In genomic region chr15:100918034-100918689, GRCh38 we compare ENCODE assay signal across 8 cellular contexts.
DNase-seq lines count a peak whose midpoint lies in the region; ATAC-seq and TF ChIP-seq lines count a peak whose summit lies in the region.

No MANE protein-coding gene starts in this region.

- DNase-seq in NCI-H2107 (lab: John Stamatoyannopoulos, UW): peak; percentile 1
- no peak for DNase-seq in NCI-H2107 treated with DMSO at 0.1 percent for 48 hours (lab: John Stamatoyannopoulos, UW; ENCODE audit: unreplicated experiment)
- peak; percentile 45 for DNase-seq in NCI-H146 (lab: John Stamatoyannopoulos, UW)
- peak; percentile 74 for DNase-seq in activated CD4-positive, CD25-positive, alpha-beta regulatory T cell treated with anti-CD3 and anti-CD28 coated beads, Interleukin-2, amount 50 U/mL, for 72 hours
- peak; percentile 71 for DNase-seq in choroid plexus epithelial cell (ENCODE audit: low read depth)
- DNase-seq in left kidney (ENCODE audit: low read depth, low spot score): peak; percentile 91
- peak; percentile 75 to 83 for DNase-seq in stimulated activated CD4-positive, alpha-beta T cell treated with anti-CD3 and anti-CD28 coated beads, Interleukin-2, amount 100 ng/mL, for 24 hours

- peak overlapping the region; percentile 71 for H3K4me3 ChIP-seq in choroid plexus epithelial cell (ENCODE audit: low read depth, low read length)

- ATAC-seq in HG02642 (IDR thresholded peaks at IDR 0.05; ENCODE audit: poor library complexity, unreplicated experiment): peak; percentile 72

- TF ChIP-seq CTCF in choroid plexus epithelial cell (conservative IDR thresholded peaks at IDR 0.05; ENCODE audit: low read depth, low read length): peak; percentile 68
